ENCODE assay signal across 8 cellular contexts in the genomic region with DNA sequence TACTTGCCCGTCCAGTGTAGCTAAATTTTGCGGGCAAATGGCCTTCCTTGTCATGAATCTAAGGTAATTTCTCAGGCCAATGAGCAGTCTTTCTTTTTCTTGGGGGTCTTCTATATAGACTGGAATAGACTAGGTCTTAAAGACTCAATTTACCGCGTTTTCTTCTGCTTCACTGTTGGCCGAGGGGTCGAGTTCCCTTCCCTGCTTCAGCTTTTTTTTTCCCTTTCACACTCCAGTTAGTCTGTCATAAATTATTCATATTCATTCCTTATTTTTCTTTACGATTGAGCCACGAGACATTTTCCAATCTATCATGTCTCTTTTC. TPM values are rescaled to one million over a fixed set of nuclear protein-coding genes. Genes with fewer than 3 reads are reported as not detected.
DNase-seq lines count a peak whose midpoint lies in the region; ATAC-seq and TF ChIP-seq lines count a peak whose summit lies in the region.

No MANE protein-coding gene starts in this region.

- H3K27ac ChIP-seq in right lobe of liver: peak overlapping the region in 1 of 3 donors; percentile 42

- H3K4me3 Mint-ChIP-seq in activated naive CD4-positive, alpha-beta T cell treated with anti-CD3 and anti-CD28 coated beads, Interleukin-2, amount 50 U/mL, for 24 hours: peak overlapping the region; percentile 98
- peak overlapping the region; percentile 99 for H3K4me3 Mint-ChIP-seq in activated naive CD8-positive, alpha-beta T cell treated with anti-CD3 and anti-CD28 coated beads, Interleukin-2, amount 50 U/mL, for 24 hours
- H3K4me3 Mint-ChIP-seq in type B pancreatic cell: peak overlapping the region; percentile 100

- TF ChIP-seq CTCF in right lobe of liver (IDR thresholded peaks at IDR 0.05): no peak
- no peak for TF ChIP-seq CTCF in type B pancreatic cell (conservative IDR thresholded peaks at IDR 0.05)

- peak; percentile 1 for ATAC-seq in activated naive CD8-positive, alpha-beta T cell treated with anti-CD3 and anti-CD28 coated beads, Interleukin-2, amount 50 U/mL, for 24 hours
- ATAC-seq in right lobe of liver: no peak
- ATAC-seq in HG02678 (IDR thresholded peaks at IDR 0.05; ENCODE audit: unreplicated experiment): no peak
- no peak for ATAC-seq in GM18867 (IDR thresholded peaks at IDR 0.05; ENCODE audit: unreplicated experiment)
- ATAC-seq in GM21447 (IDR thresholded peaks at IDR 0.05; ENCODE audit: unreplicated experiment): no peak

- peak overlapping the region; percentile 92 to 94 (median 93) for H3K4me3 ChIP-seq in right lobe of liver

- peaks cover 5% of the 10 kb centered on the region for H3K27me3 Mint-ChIP-seq in activated naive CD4-positive, alpha-beta T cell treated with anti-CD3 and anti-CD28 coated beads, Interleukin-2, amount 50 U/mL, for 24 hours
- H3K27me3 Mint-ChIP-seq in activated naive CD8-positive, alpha-beta T cell treated with anti-CD3 and anti-CD28 coated beads, Interleukin-2, amount 50 U/mL, for 24 hours: peaks cover 23% of the 10 kb centered on the region
- peaks cover 16% of the 10 kb centered on the region for H3K27me3 Mint-ChIP-seq in type B pancreatic cell

- DNase-seq in activated naive CD4-positive, alpha-beta T cell (lab: John Stamatoyannopoulos, UW): no peak
- DNase-seq in activated naive CD8-positive, alpha-beta T cell treated with anti-CD3 and anti-CD28 coated beads, Interleukin-2, amount 50 U/mL, for 24 hours: no peak
- DNase-seq in right lobe of liver (no peak), type B pancreatic cell (ENCODE audit: extremely low spot score, unreplicated experiment) (no peak)

- no peak for TF ChIP-seq POLR2A in right lobe of liver (IDR thresholded peaks at IDR 0.05)

- peaks cover 0 to 19% (median 4%) of the 10 kb centered on the region in 4 donors for H3K4me1 ChIP-seq in right lobe of liver

- no peaks in the 10 kb centered on the region for H3K27me3 ChIP-seq in right lobe of liver

- intact Hi-C loops in right lobe of liver (cut with DNase I): no loop called here

- 0% methylated on average over 7 of the region's 8 CpGs for WGBS in right lobe of liver (ENCODE audit: insufficient coverage, low coverage, low lambda C conversion rate, missing lambda C conversion rate)

- H3K36me3 Mint-ChIP-seq in activated naive CD4-positive, alpha-beta T cell treated with anti-CD3 and anti-CD28 coated beads, Interleukin-2, amount 50 U/mL, for 24 hours: peaks cover 5% of the 10 kb centered on the region
- H3K36me3 Mint-ChIP-seq in activated naive CD8-positive, alpha-beta T cell treated with anti-CD3 and anti-CD28 coated beads, Interleukin-2, amount 50 U/mL, for 24 hours (ENCODE audit: low read depth): peaks cover 10% of the 10 kb centered on the region
- peaks cover 16% of the 10 kb centered on the region for H3K36me3 Mint-ChIP-seq in type B pancreatic cell

- no peaks in the 10 kb centered on the region for H3K9me3 Mint-ChIP-seq in activated naive CD4-positive, alpha-beta T cell treated with anti-CD3 and anti-CD28 coated beads, Interleukin-2, amount 50 U/mL, for 24 hours
- no peaks in the 10 kb centered on the region for H3K9me3 Mint-ChIP-seq in activated naive CD8-positive, alpha-beta T cell treated with anti-CD3 and anti-CD28 coated beads, Interleukin-2, amount 50 U/mL, for 24 hours
- H3K9me3 Mint-ChIP-seq in type B pancreatic cell: no peaks in the 10 kb centered on the region

- peaks cover 24% of the 10 kb centered on the region for H3K4me1 Mint-ChIP-seq in activated naive CD4-positive, alpha-beta T cell treated with anti-CD3 and anti-CD28 coated beads, Interleukin-2, amount 50 U/mL, for 24 hours
- peaks cover 18% of the 10 kb centered on the region for H3K4me1 Mint-ChIP-seq in activated naive CD8-positive, alpha-beta T cell treated with anti-CD3 and anti-CD28 coated beads, Interleukin-2, amount 50 U/mL, for 24 hours
- H3K4me1 Mint-ChIP-seq in type B pancreatic cell (ENCODE audit: unreplicated experiment): peaks cover 8% of the 10 kb centered on the region

- peak overlapping the region; percentile 88 for H3K27ac Mint-ChIP-seq in activated naive CD4-positive, alpha-beta T cell treated with anti-CD3 and anti-CD28 coated beads, Interleukin-2, amount 50 U/mL, for 24 hours
- H3K27ac Mint-ChIP-seq in activated naive CD8-positive, alpha-beta T cell treated with anti-CD3 and anti-CD28 coated beads, Interleukin-2, amount 50 U/mL, for 24 hours: peak overlapping the region; percentile 92
- peak overlapping the region; percentile 98 for H3K27ac Mint-ChIP-seq in type B pancreatic cell

- H3K36me3 ChIP-seq in right lobe of liver: no peaks in the 10 kb centered on the region

- no peaks in the 10 kb centered on the region for H3K9me3 ChIP-seq in right lobe of liver

RNA-seq across cellular contexts. Expression of gene ALG11, which starts 0.3 kb away (rescaled TPM):
- total RNA-seq in right lobe of liver (10 to 100 TPM in 5 of 6 experiments, 1 to 10 TPM in 1; 8.8 to 23.0 (median 15.4) TPM), type B pancreatic cell (ENCODE audit: low replicate concordance) (40.9 and 45.5 TPM in 2 replicates)

RNA-seq across cellular contexts. Expression of gene ATP7B, which starts 1.2 kb away (rescaled TPM):
- total RNA-seq in right lobe of liver: 10 to 100 TPM; 17.1 to 27.6 (median 21.6) TPM
- total RNA-seq in type B pancreatic cell (ENCODE audit: low replicate concordance): 24.0 and 27.7 TPM in 2 replicates

RNA-seq across cellular contexts. Expression of gene UTP14C, which starts 12.0 kb away (rescaled TPM):
- total RNA-seq in right lobe of liver: 10 to 100 TPM in 5 of 6 experiments, 1 to 10 TPM in 1; 8.1 to 10.9 (median 10.4) TPM
- 15.5 and 18.7 TPM in 2 replicates for total RNA-seq in type B pancreatic cell (ENCODE audit: low replicate concordance)
